9 cellular contexts compared by ENCODE assay signal in genomic region chr17:38921756-38922411, GRCh38. TPM values are rescaled to one million over a fixed set of nuclear protein-coding genes. Genes with fewer than 3 reads are reported as not detected.
DNase-seq lines count a peak whose midpoint lies in the region; ATAC-seq and TF ChIP-seq lines count a peak whose summit lies in the region.
"Had no signal": no experiment of that assay in that cellular context is flagged by ENCODE, and none has a peak within 500 bp of the region (broad histone marks: within the 10 kb centered on the region; RNA-seq: fewer than 3 reads in every experiment).

No MANE protein-coding gene starts in this region.

- H3K9me3 ChIP-seq in BLaER1 treated with 17β-estradiol and CSF1 and Interleukin-3, amounts not matched to agents 10 nM and 100 nM (replicated peaks in 1 of 11), result no peaks in the 10 kb centered on the region

- peaks cover 52% of the 10 kb centered on the region for H3K4me1 Mint-ChIP-seq in brain
- peaks cover 49% of the 10 kb centered on the region for H3K4me1 Mint-ChIP-seq in neural crest cell

- in situ Hi-C loops in KBM-7 (cut with MboI; ENCODE audit: low pct_unique_long_range_greater_than_20kb, low sequenced_read_pairs), result no loop called here

- DNase-seq in KBM-7 (peak; percentile 53), neural crest cell (ENCODE audit: low read depth, low spot score) (no peak), NCI-H1694 (lab: John Stamatoyannopoulos, UW) (no peak)
- DNase-seq in stimulated activated CD4-positive, alpha-beta T cell treated with anti-CD3 and anti-CD28 coated beads, Interleukin-4, amount 100 ng/mL, for 4 hours, result no peak

- no peak overlapping the region for H3K4me3 ChIP-seq in BLaER1 treated with 17β-estradiol and CSF1 and Interleukin-3, amounts not matched to agents 10 nM and 100 nM

- H3K36me3 ChIP-seq in BLaER1 treated with 17β-estradiol and CSF1 and Interleukin-3, amounts not matched to agents 10 nM and 100 nM, result peaks cover 28 to 46% (median 36%) of the 10 kb centered on the region in 11 experiments

- H3K36me3 Mint-ChIP-seq in brain (peaks cover 28% of the 10 kb centered on the region), neural crest cell (ENCODE audit: low read depth) (peaks cover 5% of the 10 kb centered on the region)

- H3K27ac ChIP-seq in BLaER1 treated with 17β-estradiol and CSF1 and Interleukin-3, amounts not matched to agents 10 nM and 100 nM, result peak overlapping the region in 10 of 11 experiments; percentile 25 to 72 (median 62); a peak in 19 of 22 replicates

- H3K27ac Mint-ChIP-seq in brain, result peak overlapping the region; percentile 3 to 91 (median 61)
- H3K27ac Mint-ChIP-seq in neural crest cell (ENCODE audit: unreplicated experiment), result peak overlapping the region; percentile 57

- no peak overlapping the region for H3K4me3 Mint-ChIP-seq in brain
- H3K4me3 Mint-ChIP-seq in neural crest cell, result no peak overlapping the region

- peak overlapping the region; percentile 49 to 79 (median 69) for H3K4me2 ChIP-seq in BLaER1 treated with 17β-estradiol and CSF1 and Interleukin-3, amounts not matched to agents 10 nM and 100 nM

- no peaks in the 10 kb centered on the region for H3K9me3 Mint-ChIP-seq in brain
- H3K9me3 Mint-ChIP-seq in neural crest cell, result no peaks in the 10 kb centered on the region

- H3K9ac ChIP-seq in BLaER1 treated with 17β-estradiol and CSF1 and Interleukin-3, amounts not matched to agents 10 nM and 100 nM, result peak overlapping the region; percentile 17 to 58 (median 39); a peak in 15 of 22 replicates

- TF ChIP-seq CTCF in brain (conservative IDR thresholded peaks at IDR 0.05) (no peak), neural crest cell (conservative IDR thresholded peaks at IDR 0.05) (no peak)

- no peaks in the 10 kb centered on the region for H3K27me3 ChIP-seq in BLaER1 treated with 17β-estradiol and CSF1 and Interleukin-3, amounts not matched to agents 10 nM and 100 nM

- peaks cover 4% of the 10 kb centered on the region for H3K27me3 Mint-ChIP-seq in brain
- H3K27me3 Mint-ChIP-seq in neural crest cell (ENCODE audit: low read depth), result no peaks in the 10 kb centered on the region

- H4K20me1 ChIP-seq in BLaER1 treated with 17β-estradiol and CSF1 and Interleukin-3, amounts not matched to agents 10 nM and 100 nM, result peaks cover 0 to 69% (median 4%) of the 10 kb centered on the region in 11 experiments; a peak in 8 of 22 replicates

- H3K4me1 ChIP-seq in BLaER1 treated with 17β-estradiol and CSF1 and Interleukin-3, amounts not matched to agents 10 nM and 100 nM, result peaks cover 68 to 87% (median 78%) of the 10 kb centered on the region in 10 experiments

- ATAC-seq in GM19455 (IDR thresholded peaks at IDR 0.05; ENCODE audit: unreplicated experiment) (no peak), HG02970 (IDR thresholded peaks at IDR 0.05; ENCODE audit: low FRiP score, unreplicated experiment) (no peak)

RNA-seq across cellular contexts. Expression of gene FBXO47, which starts 45.3 kb away (rescaled TPM):
- not detected for polyA plus RNA-seq in brain (ENCODE audit: insufficient read depth, low read depth, low replicate concordance)
- total RNA-seq in neural crest cell, result not detected in 2 replicates
- total RNA-seq: fibroblast of villous mesenchyme had no signal

RNA-seq across cellular contexts. Expression of gene LASP1, which starts 52.0 kb away (rescaled TPM):
- 108 TPM for polyA plus RNA-seq in brain (ENCODE audit: insufficient read depth, low read depth, low replicate concordance)
- total RNA-seq in neural crest cell, result 87.4 and 94.3 TPM in 2 replicates
